ENCODE assay signal across 35 cellular contexts in the genomic region with DNA sequence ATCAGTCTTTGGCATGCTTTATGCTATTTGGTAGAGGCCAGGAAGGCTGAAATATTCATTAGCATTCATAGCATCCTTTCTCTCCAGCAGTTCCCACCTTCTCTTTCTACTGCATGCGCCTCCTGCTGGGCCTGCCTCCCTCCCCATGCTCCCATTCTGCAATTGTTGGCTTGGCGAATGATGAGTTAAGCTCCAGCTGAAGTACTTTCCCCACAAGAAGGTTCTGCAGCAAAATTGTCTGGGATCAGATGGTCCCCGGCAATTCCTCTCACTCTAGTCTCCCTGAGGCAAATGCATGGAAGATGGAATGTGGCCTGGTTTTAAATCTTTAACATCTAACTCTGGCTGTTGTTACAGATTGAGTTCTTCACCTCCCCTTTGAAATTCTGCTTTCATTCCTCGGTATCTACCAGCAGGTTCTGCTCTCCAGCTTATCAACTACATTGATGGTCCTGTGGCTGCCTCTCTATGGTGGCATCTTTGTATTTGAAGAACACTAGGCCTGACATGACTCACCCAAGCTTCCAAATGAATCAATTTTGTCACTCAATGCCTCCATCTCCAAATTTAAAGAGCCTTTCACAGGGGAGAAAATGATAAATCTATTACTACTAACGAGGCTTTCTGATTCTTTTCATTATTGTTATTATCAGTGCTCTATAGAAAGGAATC. TPM values are rescaled to one million over a fixed set of nuclear protein-coding genes. Genes with fewer than 3 reads are reported as not detected.
DNase-seq lines count a peak whose midpoint lies in the region; ATAC-seq and TF ChIP-seq lines count a peak whose summit lies in the region.
"Had no signal": no experiment of that assay in that cellular context is flagged by ENCODE, and none has a peak within 500 bp of the region (broad histone marks: within the 10 kb centered on the region; RNA-seq: fewer than 3 reads in every experiment).

No MANE protein-coding gene starts in this region.

- TF ChIP-seq CTCF in OCI-LY3 (IDR thresholded peaks at IDR 0.05; ENCODE audit: low read depth, low read length), result no peak
- peak; percentile 10 for TF ChIP-seq CTCF in chondrocyte (IDR thresholded peaks at IDR 0.05)
- no peak for TF ChIP-seq CTCF in smooth muscle cell (IDR thresholded peaks at IDR 0.05; ENCODE audit: borderline replicate concordance, insufficient read depth, poor library complexity, severe bottlenecking)
- TF ChIP-seq CTCF in SK-N-SH (IDR thresholded peaks at IDR 0.05), result no peak

- H3K27ac Mint-ChIP-seq in activated naive CD8-positive, alpha-beta T cell treated with anti-CD3 and anti-CD28 coated beads, Interleukin-2, amount 50 U/mL, for 24 hours, result peak overlapping the region; percentile 45
- H3K27ac Mint-ChIP-seq in activated naive CD8-positive, alpha-beta T cell treated with anti-CD3 and anti-CD28 coated beads for 36 hours, result no peak overlapping the region
- H3K27ac Mint-ChIP-seq in chondrocyte (ENCODE audit: unreplicated experiment), result no peak overlapping the region
- H3K27ac Mint-ChIP-seq: activated naive CD8-positive, alpha-beta T cell; naive thymus-derived CD8-positive, alpha-beta T cell had no signal

- no peaks in the 10 kb centered on the region for H3K27me3 Mint-ChIP-seq in activated naive CD8-positive, alpha-beta T cell treated with anti-CD3 and anti-CD28 coated beads, Interleukin-2, amount 50 U/mL, for 24 hours
- H3K27me3 Mint-ChIP-seq in activated naive CD8-positive, alpha-beta T cell treated with anti-CD3 and anti-CD28 coated beads for 36 hours, result no peaks in the 10 kb centered on the region
- H3K27me3 Mint-ChIP-seq in chondrocyte (ENCODE audit: low read depth), result no peaks in the 10 kb centered on the region
- H3K27me3 Mint-ChIP-seq: activated CD8-positive, alpha-beta T cell treated with anti-CD3 and anti-CD28 coated beads for 36 hours; activated naive CD8-positive, alpha-beta T cell had no signal

- H4K20me1 ChIP-seq in OCI-LY3 (ENCODE audit: insufficient read depth, low read length), result peaks cover 8% of the 10 kb centered on the region; the same call in 1 of the 2 replicates
- H4K20me1 ChIP-seq in smooth muscle cell (ENCODE audit: low read depth), result peaks cover 24% of the 10 kb centered on the region
- H4K20me1 ChIP-seq in SK-N-SH (ENCODE audit: insufficient read depth), result no peaks in the 10 kb centered on the region

- CTCF ChIA-PET in SK-N-SH (lab: Yijun Ruan, JAX), result interaction anchor here (0.7 to 4.5 kb wide), 3 partner anchors 12 to 27 kb away, joined by 3 to 20 read pairs (median 3); no protein-coding TSS in a partner anchor

- H3K27me3 ChIP-seq in OCI-LY3 (ENCODE audit: low read depth, low read length) (peaks cover 27% of the 10 kb centered on the region), smooth muscle cell (ENCODE audit: low read depth) (no peaks in the 10 kb centered on the region), SK-N-SH (ENCODE audit: insufficient read depth) (no peaks in the 10 kb centered on the region)
- H3K27me3 ChIP-seq: body of pancreas, gastroesophageal sphincter, ovary, right atrium auricular region had no signal

- H3K27ac ChIP-seq in OCI-LY3 (ENCODE audit: low read length), result no peak overlapping the region
- peak overlapping the region; percentile 39 for H3K27ac ChIP-seq in smooth muscle cell (ENCODE audit: low read depth)
- H3K27ac ChIP-seq in SK-N-SH (ENCODE audit: low read depth in 2 of 2, low read length in 1 of 2), result no peak overlapping the region
- H3K27ac ChIP-seq: body of pancreas, gastroesophageal sphincter, left ventricle myocardium inferior, ovary, right atrium auricular region, thoracic aorta had no signal

- H3K36me3 Mint-ChIP-seq in activated naive CD8-positive, alpha-beta T cell treated with anti-CD3 and anti-CD28 coated beads, Interleukin-2, amount 50 U/mL, for 24 hours (ENCODE audit: low read depth), result no peaks in the 10 kb centered on the region
- H3K36me3 Mint-ChIP-seq in activated naive CD8-positive, alpha-beta T cell treated with anti-CD3 and anti-CD28 coated beads for 36 hours, result no peaks in the 10 kb centered on the region
- H3K36me3 Mint-ChIP-seq in chondrocyte (ENCODE audit: low read depth), result peaks cover 14% of the 10 kb centered on the region
- H3K36me3 Mint-ChIP-seq: naive thymus-derived CD8-positive, alpha-beta T cell had no signal

- no peak for DNase-seq in activated naive CD8-positive, alpha-beta T cell treated with anti-CD3 and anti-CD28 coated beads, Interleukin-2, amount 50 U/mL, for 24 hours
- DNase-seq in activated naive CD8-positive, alpha-beta T cell treated with anti-CD3 and anti-CD28 coated beads for 36 hours, result no peak
- DNase-seq in chondrocyte (ENCODE audit: low spot score) (no peak), smooth muscle cell (lab: John Stamatoyannopoulos, UW; ENCODE audit: unreplicated experiment) (no peak), SK-N-SH (no peak)
- DNase-seq in stimulated activated CD4-positive, alpha-beta T cell treated with anti-CD3 and anti-CD28 coated beads, Interleukin-1b, Interleukin-23, amount 100 ng/mL, for 48 hours, result no peak
- DNase-seq: ACHN; activated T-cell treated with anti-CD3 and anti-CD28 coated beads, Interleukin-2, amount 50 U/mL, for 4 hours; body of pancreas; C1 segment of cervical spinal cord; Calu3; effector memory CD4-positive, alpha-beta T cell; hippocampal formation; left ventricle myocardium inferior; midbrain; naive thymus-derived CD8-positive, alpha-beta T cell; NCI-H1105 treated with DMSO at 0.1 percent for 48 hours; NCI-H2081; NCI-H345; NCI-H82; OCI-M1; ovary; Right ventricle myocardium superior; stimulated activated CD4-positive, alpha-beta T cell treated with anti-CD3 and anti-CD28 coated beads, Interleukin-12 subunit alpha, Interleukin-12 subunit beta, amount 100 ng/mL, for 4 hours; stimulated activated CD4-positive, alpha-beta T cell treated with anti-CD3 and anti-CD28 coated beads, Interleukin-4, amount 100 ng/mL, for 4 hours; stimulated activated naive CD4-positive, alpha-beta T cell treated with Interleukin-2 at 50 U/mL for 16 hours; T-helper 9 cell had no signal

- peaks cover 32% of the 10 kb centered on the region for H3K4me1 Mint-ChIP-seq in activated naive CD8-positive, alpha-beta T cell treated with anti-CD3 and anti-CD28 coated beads, Interleukin-2, amount 50 U/mL, for 24 hours
- peaks cover 6% of the 10 kb centered on the region for H3K4me1 Mint-ChIP-seq in activated naive CD8-positive, alpha-beta T cell treated with anti-CD3 and anti-CD28 coated beads for 36 hours
- peaks cover 16% of the 10 kb centered on the region for H3K4me1 Mint-ChIP-seq in chondrocyte (ENCODE audit: low read depth)

- TF ChIP-seq RAD21 in SK-N-SH (IDR thresholded peaks at IDR 0.05; ENCODE audit: low read length), result no peak

- H3K9ac ChIP-seq in OCI-LY3 (ENCODE audit: low read length), result no peak overlapping the region
- H3K9ac ChIP-seq in smooth muscle cell (ENCODE audit: low read depth), result no peak overlapping the region
- H3K9ac ChIP-seq in SK-N-SH, result no peak overlapping the region

- no peak overlapping the region for H2AFZ ChIP-seq in OCI-LY3 (ENCODE audit: low read depth, low read length)
- no peak overlapping the region for H2AFZ ChIP-seq in smooth muscle cell (ENCODE audit: low read depth)
- no peak overlapping the region for H2AFZ ChIP-seq in SK-N-SH (ENCODE audit: low read depth)

- POLR2A ChIA-PET in SK-N-SH (lab: Yijun Ruan, JAX), result interaction anchor here (0.6 kb wide), 1 partner anchor 232 kb away, joined by 3 read pairs; no protein-coding TSS in a partner anchor

- H3K9me3 ChIP-seq in OCI-LY3 (ENCODE audit: insufficient read depth, low read length) (no peaks in the 10 kb centered on the region), smooth muscle cell (replicated peaks; ENCODE audit: low read depth) (no peaks in the 10 kb centered on the region), SK-N-SH (no peaks in the 10 kb centered on the region)
- H3K9me3 ChIP-seq: body of pancreas, gastroesophageal sphincter, left ventricle myocardium inferior, ovary, right atrium auricular region, thoracic aorta had no signal

- H3K4me3 ChIP-seq in OCI-LY3 (ENCODE audit: low read length) (no peak overlapping the region), smooth muscle cell (no peak overlapping the region), SK-N-SH (ENCODE audit: low read depth in 2 of 2, low read length in 1 of 2) (no peak overlapping the region)
- H3K4me3 ChIP-seq: body of pancreas, gastroesophageal sphincter, left ventricle myocardium inferior, ovary, right atrium auricular region, thoracic aorta had no signal

- ATAC-seq in activated naive CD8-positive, alpha-beta T cell treated with anti-CD3 and anti-CD28 coated beads, Interleukin-2, amount 50 U/mL, for 24 hours, result peak; percentile 26
- ATAC-seq in HG02610 (IDR thresholded peaks at IDR 0.05; ENCODE audit: unreplicated experiment), result no peak
- ATAC-seq: body of pancreas; esophagus mucosa; gastroesophageal sphincter; naive thymus-derived CD8-positive, alpha-beta T cell had no signal

- H3K4me1 ChIP-seq in OCI-LY3 (ENCODE audit: low read length) (peaks cover 54% of the 10 kb centered on the region), smooth muscle cell (ENCODE audit: low read depth) (no peaks in the 10 kb centered on the region), SK-N-SH (ENCODE audit: control insufficient read depth in 1 of 2, insufficient read depth in 2 of 2, low read depth in 1 of 2, low read length in 1 of 2) (peaks cover 14 to 15% of the 10 kb centered on the region in 2 experiments; a peak in 3 of 4 replicates)
- H3K4me1 ChIP-seq: body of pancreas had no signal

- H3K9me2 ChIP-seq in SK-N-SH, result no peaks in the 10 kb centered on the region

- H3K79me2 ChIP-seq in OCI-LY3 (ENCODE audit: low read length), result no peaks in the 10 kb centered on the region
- H3K79me2 ChIP-seq in smooth muscle cell (ENCODE audit: low read depth), result no peaks in the 10 kb centered on the region
- no peaks in the 10 kb centered on the region; the same call in 1 of the 2 replicates for H3K79me2 ChIP-seq in SK-N-SH (ENCODE audit: insufficient read depth)

- TF ChIP-seq EP300 in SK-N-SH (IDR thresholded peaks at IDR 0.05; ENCODE audit: borderline replicate concordance in 1 of 2, low read depth in 1 of 2, low read length in 1 of 2), result no peak

- H3K36me3 ChIP-seq in OCI-LY3 (replicated peaks; ENCODE audit: low read depth, low read length) (no peaks in the 10 kb centered on the region), smooth muscle cell (ENCODE audit: low read depth) (no peaks in the 10 kb centered on the region), SK-N-SH (replicated peaks in 1 of 2; ENCODE audit: control insufficient read depth in 1 of 2, insufficient read depth in 2 of 2, low read length in 1 of 2) (peaks cover 10 to 31% of the 10 kb centered on the region in 2 experiments)
- H3K36me3 ChIP-seq: ovary had no signal

- H3K4me2 ChIP-seq in OCI-LY3 (ENCODE audit: low read length), result peak overlapping the region; percentile 66; the same call in 1 of the 2 replicates
- H3K4me2 ChIP-seq in smooth muscle cell, result no peak overlapping the region
- H3K4me2 ChIP-seq in SK-N-SH, result no peak overlapping the region

- H3K9me3 Mint-ChIP-seq in activated naive CD8-positive, alpha-beta T cell treated with anti-CD3 and anti-CD28 coated beads, Interleukin-2, amount 50 U/mL, for 24 hours, result no peaks in the 10 kb centered on the region
- no peaks in the 10 kb centered on the region for H3K9me3 Mint-ChIP-seq in activated naive CD8-positive, alpha-beta T cell treated with anti-CD3 and anti-CD28 coated beads for 36 hours
- no peaks in the 10 kb centered on the region for H3K9me3 Mint-ChIP-seq in chondrocyte (ENCODE audit: low read depth)
- H3K9me3 Mint-ChIP-seq: activated CD8-positive, alpha-beta T cell treated with anti-CD3 and anti-CD28 coated beads for 36 hours; activated T-cell treated with anti-CD3 and anti-CD28 coated beads, Interleukin-2, amount 50 U/mL, for 4 hours; naive thymus-derived CD8-positive, alpha-beta T cell had no signal

- WGBS in smooth muscle cell (ENCODE audit: low lambda C conversion rate), result 48% methylated on average over 5 of the region's 5 CpGs
- 80% methylated on average over 5 of the region's 5 CpGs for WGBS in SK-N-SH (ENCODE audit: low lambda C conversion rate)

- H3F3A ChIP-seq in smooth muscle cell (ENCODE audit: low read depth), result peaks cover 26% of the 10 kb centered on the region
- H3F3A ChIP-seq in SK-N-SH (replicated peaks; ENCODE audit: insufficient read depth), result peaks cover 20% of the 10 kb centered on the region

- H3K4me3 Mint-ChIP-seq in activated naive CD8-positive, alpha-beta T cell treated with anti-CD3 and anti-CD28 coated beads, Interleukin-2, amount 50 U/mL, for 24 hours, result no peak overlapping the region
- H3K4me3 Mint-ChIP-seq in activated naive CD8-positive, alpha-beta T cell treated with anti-CD3 and anti-CD28 coated beads for 36 hours, result no peak overlapping the region
- no peak overlapping the region for H3K4me3 Mint-ChIP-seq in chondrocyte (ENCODE audit: unreplicated experiment)
- H3K4me3 Mint-ChIP-seq: activated CD8-positive, alpha-beta T cell treated with anti-CD3 and anti-CD28 coated beads for 36 hours; activated naive CD8-positive, alpha-beta T cell; activated T-cell treated with anti-CD3 and anti-CD28 coated beads, Interleukin-2, amount 50 U/mL, for 4 hours; naive thymus-derived CD8-positive, alpha-beta T cell had no signal

RNA-seq across cellular contexts. Expression of gene KCTD18, which starts 55.9 kb away (rescaled TPM):
- 10 to 100 TPM; 17.7 to 18.9 TPM for total RNA-seq in activated naive CD8-positive, alpha-beta T cell treated with anti-CD3 and anti-CD28 coated beads for 36 hours
- total RNA-seq in chondrocyte (17.3 to 18.9 TPM (median 17.6 TPM) in 3 replicates), smooth muscle cell (10.9 and 22.5 TPM in 2 replicates)
- polyA plus RNA-seq in smooth muscle cell (10.1 and 10.3 TPM in 2 replicates), SK-N-SH (2012; rRNA removed) (7.1 and 8.0 TPM in 2 replicates)
- polyA plus RNA-seq in SK-N-SH (2012; cell fraction: cytosol; rRNA removed), result 9.3 and 9.8 TPM in 2 replicates
- polyA plus RNA-seq in SK-N-SH (2012; cell fraction: nucleus; rRNA removed), result 7.7 and 8.6 TPM in 2 replicates
